10 cellular contexts compared by ENCODE assay signal in the genomic region with DNA sequence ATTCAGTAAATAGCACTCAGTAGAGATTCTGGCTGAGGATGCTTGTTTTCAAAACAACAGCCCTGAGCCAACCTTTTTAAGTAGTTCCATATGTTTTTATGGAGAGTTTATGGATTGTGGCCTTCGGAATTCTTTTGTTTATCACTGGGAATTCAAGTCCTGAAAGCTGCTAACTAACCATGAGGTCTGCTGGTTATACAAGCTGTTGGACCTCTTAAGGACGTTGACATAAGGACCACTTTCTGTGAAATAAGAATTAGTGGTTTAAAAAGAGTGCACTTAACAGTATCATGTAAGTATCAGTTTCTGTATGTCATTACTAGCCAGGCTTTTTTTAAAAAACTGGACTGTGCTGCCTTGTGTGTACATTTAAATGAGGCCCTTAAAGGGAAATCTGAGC.
A peak's percentile ranks its signal among the peaks of the same experiment; 100 is the strongest.
DNase-seq lines count a peak whose midpoint lies in the region; ATAC-seq and TF ChIP-seq lines count a peak whose summit lies in the region.
"Had no signal": no experiment of that assay in that cellular context is flagged by ENCODE, and none has a peak within 500 bp of the region (broad histone marks: within the 10 kb centered on the region; RNA-seq: fewer than 3 reads in every experiment).

No MANE protein-coding gene starts in this region.

- DNase-seq in EH (ENCODE audit: low read depth) (peak; percentile 89), epithelial cell of prostate (ENCODE audit: low read depth, low spot score) (no peak), Ammon's horn (ENCODE audit: low spot score) (no peak), NOMO-1 (lab: John Stamatoyannopoulos, UW; ENCODE audit: unreplicated experiment in 2 of 2) (no peak), psoas muscle (no peak)
- DNase-seq: activated CD4-positive, alpha-beta T cell treated with anti-CD3 and anti-CD28 coated beads for 48 hours; endodermal cell had no signal

- H3K27ac ChIP-seq in epithelial cell of prostate (peak overlapping the region; percentile 86), psoas muscle (no peak overlapping the region)

- TF ChIP-seq CTCF in psoas muscle (IDR thresholded peaks at IDR 0.05) = no peak

- no peak overlapping the region for H3K4me3 ChIP-seq in psoas muscle

- 79 to 83% (median 80%) methylated on average over 2 of the region's 2 CpGs for WGBS in psoas muscle, 3 donors

- ATAC-seq in GM21367 (IDR thresholded peaks at IDR 0.05; ENCODE audit: unreplicated experiment) (peak; percentile 49), HG03354 (IDR thresholded peaks at IDR 0.05; ENCODE audit: poor library complexity, severe bottlenecking, unreplicated experiment) (peak; percentile 63), psoas muscle (no peak), HG03571 (IDR thresholded peaks at IDR 0.05; ENCODE audit: unreplicated experiment) (no peak)

- H3K36me3 ChIP-seq in psoas muscle (ENCODE audit: insufficient read depth in 1 of 2, low read depth in 1 of 2) = no peaks in the 10 kb centered on the region

- intact Hi-C loops in psoas muscle (cut with DNase I) = loop anchor here in 1 of 2 donors (5.0 kb wide), 1 partner anchor 39 kb away; no protein-coding TSS in a partner anchor

- no peaks in the 10 kb centered on the region for H3K9me3 ChIP-seq in psoas muscle

- H3K27me3 ChIP-seq in psoas muscle (ENCODE audit: insufficient read depth in 3 of 3, low read length in 2 of 3) = no peaks in the 10 kb centered on the region

- peaks cover 23% of the 10 kb centered on the region for H3K4me1 ChIP-seq in psoas muscle

Comparison
In these comparisons a context has a peak if more than half of its experiments do, and no peak if none do; other contexts are left out.
1. ATAC-seq: peak in GM21367 (single experiment) and HG03354 (single experiment); none in psoas muscle (0 of 4) and HG03571 (single experiment).